In the genomic region with DNA sequence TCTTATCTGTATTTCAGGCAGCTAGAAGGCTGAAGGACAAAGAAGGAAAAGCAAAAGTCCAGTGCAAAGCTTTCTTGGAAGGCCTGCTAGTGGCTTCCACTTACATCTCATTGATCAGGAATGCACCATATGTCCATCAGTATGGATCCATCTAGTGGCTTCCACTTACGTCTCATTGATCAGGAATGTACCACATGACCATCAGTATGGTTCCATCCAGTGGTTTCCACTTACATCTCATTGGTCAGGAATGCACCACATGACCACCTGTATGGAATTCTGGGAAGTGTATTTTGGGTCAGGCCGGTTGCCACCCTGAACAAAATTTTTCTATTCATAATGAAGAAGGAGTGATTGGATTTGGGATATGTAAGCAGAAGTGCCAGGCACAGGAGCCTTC, we compare ENCODE assay signal across 1 cellular context.
TF ChIP-seq lines count a peak whose summit lies in the region.

No MANE protein-coding gene starts in this region.

TF ChIP-seq in SK-N-SH treated with all-trans-retinoic acid at 6 μM for 48 hours, 23 proteins besides CTCF, POLR2A, EP300 and RAD21 (continued from another document):
- TF ChIP-seq, protein P1, sequence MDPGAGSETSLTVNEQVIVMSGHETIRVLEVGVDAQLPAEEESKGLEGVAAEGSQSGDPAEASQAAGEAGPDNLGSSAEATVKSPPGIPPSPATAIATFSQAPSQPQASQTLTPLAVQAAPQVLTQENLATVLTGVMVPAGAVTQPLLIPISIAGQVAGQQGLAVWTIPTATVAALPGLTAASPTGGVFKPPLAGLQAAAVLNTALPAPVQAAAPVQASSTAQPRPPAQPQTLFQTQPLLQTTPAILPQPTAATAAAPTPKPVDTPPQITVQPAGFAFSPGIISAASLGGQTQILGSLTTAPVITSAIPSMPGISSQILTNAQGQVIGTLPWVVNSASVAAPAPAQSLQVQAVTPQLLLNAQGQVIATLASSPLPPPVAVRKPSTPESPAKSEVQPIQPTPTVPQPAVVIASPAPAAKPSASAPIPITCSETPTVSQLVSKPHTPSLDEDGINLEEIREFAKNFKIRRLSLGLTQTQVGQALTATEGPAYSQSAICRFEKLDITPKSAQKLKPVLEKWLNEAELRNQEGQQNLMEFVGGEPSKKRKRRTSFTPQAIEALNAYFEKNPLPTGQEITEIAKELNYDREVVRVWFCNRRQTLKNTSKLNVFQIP (CRISPR knock-in tag; IDR thresholded peaks at IDR 0.05; ENCODE audit: borderline replicate concordance, low read depth) = no peak
- TF ChIP-seq ZFP3 (CRISPR knock-in tag; IDR thresholded peaks at IDR 0.05) (no peak), TOX (CRISPR knock-in tag; IDR thresholded peaks at IDR 0.05; ENCODE audit: borderline replicate concordance) (no peak), ESRRG (CRISPR knock-in tag; IDR thresholded peaks at IDR 0.05) (no peak), ARNTL (CRISPR knock-in tag; IDR thresholded peaks at IDR 0.05; ENCODE audit: borderline replicate concordance, low read depth) (no peak), ZC3H10 (CRISPR knock-in tag; IDR thresholded peaks at IDR 0.05) (no peak), BACH2 (CRISPR knock-in tag; IDR thresholded peaks at IDR 0.05; ENCODE audit: borderline replicate concordance) (no peak), OSR1 (CRISPR knock-in tag; IDR thresholded peaks at IDR 0.05) (no peak)
- TF ChIP-seq, protein P2, sequence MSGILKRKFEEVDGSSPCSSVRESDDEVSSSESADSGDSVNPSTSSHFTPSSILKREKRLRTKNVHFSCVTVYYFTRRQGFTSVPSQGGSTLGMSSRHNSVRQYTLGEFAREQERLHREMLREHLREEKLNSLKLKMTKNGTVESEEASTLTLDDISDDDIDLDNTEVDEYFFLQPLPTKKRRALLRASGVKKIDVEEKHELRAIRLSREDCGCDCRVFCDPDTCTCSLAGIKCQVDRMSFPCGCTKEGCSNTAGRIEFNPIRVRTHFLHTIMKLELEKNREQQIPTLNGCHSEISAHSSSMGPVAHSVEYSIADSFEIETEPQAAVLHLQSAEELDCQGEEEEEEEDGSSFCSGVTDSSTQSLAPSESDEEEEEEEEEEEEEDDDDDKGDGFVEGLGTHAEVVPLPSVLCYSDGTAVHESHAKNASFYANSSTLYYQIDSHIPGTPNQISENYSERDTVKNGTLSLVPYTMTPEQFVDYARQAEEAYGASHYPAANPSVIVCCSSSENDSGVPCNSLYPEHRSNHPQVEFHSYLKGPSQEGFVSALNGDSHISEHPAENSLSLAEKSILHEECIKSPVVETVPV (CRISPR knock-in tag; IDR thresholded peaks at IDR 0.05) = no peak
